Comparison of ENCODE assay signal across 1 cellular context in the genomic region with DNA sequence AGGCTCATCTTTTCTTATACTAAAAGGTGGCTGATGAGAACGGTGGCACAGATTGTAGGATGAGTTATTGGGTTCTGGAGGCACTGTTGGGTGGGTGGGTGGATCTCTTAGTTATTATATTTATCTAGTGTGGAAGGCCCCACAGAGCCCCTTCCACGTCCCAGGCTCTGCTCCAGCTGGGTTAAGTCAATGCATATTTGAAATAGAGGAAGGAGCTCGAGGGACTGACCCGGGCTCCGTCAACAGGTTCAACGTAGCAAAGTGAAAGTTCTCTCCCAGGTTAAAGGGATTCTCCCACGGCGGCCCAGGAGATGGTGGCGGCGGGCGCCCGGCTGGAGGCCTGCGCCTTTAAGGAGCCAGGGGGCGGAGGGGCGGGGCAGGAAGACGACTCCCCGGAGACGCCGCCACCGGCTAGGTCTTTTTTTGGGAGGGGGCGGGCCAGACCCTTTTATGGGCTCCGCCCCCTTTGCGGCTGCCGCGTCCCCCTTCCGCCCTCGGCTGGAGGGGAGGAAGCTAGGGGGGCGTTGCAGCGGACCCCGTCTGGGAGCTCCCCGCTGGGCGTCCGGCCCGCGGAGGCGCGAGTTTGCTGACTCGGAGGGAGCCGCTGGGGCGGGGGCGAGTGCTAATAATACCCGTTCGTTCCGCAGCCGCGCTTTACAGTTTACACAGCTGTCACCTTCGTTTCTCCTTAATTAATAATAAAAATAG.
A peak's percentile ranks its signal among the peaks of the same experiment; 100 is the strongest.
TF ChIP-seq lines count a peak whose summit lies in the region.

No MANE protein-coding gene starts in this region.

TF ChIP-seq in IMR-90, 13 proteins besides CTCF, POLR2A, EP300 and RAD21:
- TF ChIP-seq FOS (IDR thresholded peaks at IDR 0.05; ENCODE audit: low read depth, low read length) (no peak), CEBPB (IDR thresholded peaks at IDR 0.05; ENCODE audit: low read depth, low read length) (no peak), BHLHE40 (IDR thresholded peaks at IDR 0.05; ENCODE audit: low read depth, low read length) (no peak), NFE2L2 (IDR thresholded peaks at IDR 0.05; ENCODE audit: low read depth, low read length) (no peak), MAFK (IDR thresholded peaks at IDR 0.05; ENCODE audit: low read depth, low read length) (peak; percentile 66), MAZ (IDR thresholded peaks at IDR 0.05; ENCODE audit: borderline replicate concordance, low read depth, low read length) (peak; percentile 87), RFX5 (IDR thresholded peaks at IDR 0.05; ENCODE audit: low read depth, low read length) (no peak), CHD1 (IDR thresholded peaks at IDR 0.05; ENCODE audit: low read depth, low read length) (no peak), SMC3 (IDR thresholded peaks at IDR 0.05; ENCODE audit: low read depth, low read length) (no peak), RCOR1 (IDR thresholded peaks at IDR 0.05; ENCODE audit: insufficient replicate concordance, low read length) (no peak), MXI1 (IDR thresholded peaks at IDR 0.05; ENCODE audit: borderline replicate concordance, low read depth, low read length) (peak; percentile 52; the same call in 1 of the 2 replicates)
- TF ChIP-seq, protein P1, sequence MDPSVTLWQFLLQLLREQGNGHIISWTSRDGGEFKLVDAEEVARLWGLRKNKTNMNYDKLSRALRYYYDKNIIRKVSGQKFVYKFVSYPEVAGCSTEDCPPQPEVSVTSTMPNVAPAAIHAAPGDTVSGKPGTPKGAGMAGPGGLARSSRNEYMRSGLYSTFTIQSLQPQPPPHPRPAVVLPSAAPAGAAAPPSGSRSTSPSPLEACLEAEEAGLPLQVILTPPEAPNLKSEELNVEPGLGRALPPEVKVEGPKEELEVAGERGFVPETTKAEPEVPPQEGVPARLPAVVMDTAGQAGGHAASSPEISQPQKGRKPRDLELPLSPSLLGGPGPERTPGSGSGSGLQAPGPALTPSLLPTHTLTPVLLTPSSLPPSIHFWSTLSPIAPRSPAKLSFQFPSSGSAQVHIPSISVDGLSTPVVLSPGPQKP (IDR thresholded peaks at IDR 0.05; ENCODE audit: borderline replicate concordance, low read depth, low read length): no peak
- TF ChIP-seq, protein P2, sequence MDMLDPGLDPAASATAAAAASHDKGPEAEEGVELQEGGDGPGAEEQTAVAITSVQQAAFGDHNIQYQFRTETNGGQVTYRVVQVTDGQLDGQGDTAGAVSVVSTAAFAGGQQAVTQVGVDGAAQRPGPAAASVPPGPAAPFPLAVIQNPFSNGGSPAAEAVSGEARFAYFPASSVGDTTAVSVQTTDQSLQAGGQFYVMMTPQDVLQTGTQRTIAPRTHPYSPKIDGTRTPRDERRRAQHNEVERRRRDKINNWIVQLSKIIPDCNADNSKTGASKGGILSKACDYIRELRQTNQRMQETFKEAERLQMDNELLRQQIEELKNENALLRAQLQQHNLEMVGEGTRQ (IDR thresholded peaks at IDR 0.05; ENCODE audit: low read depth, low read length): no peak
